In the genomic region with DNA sequence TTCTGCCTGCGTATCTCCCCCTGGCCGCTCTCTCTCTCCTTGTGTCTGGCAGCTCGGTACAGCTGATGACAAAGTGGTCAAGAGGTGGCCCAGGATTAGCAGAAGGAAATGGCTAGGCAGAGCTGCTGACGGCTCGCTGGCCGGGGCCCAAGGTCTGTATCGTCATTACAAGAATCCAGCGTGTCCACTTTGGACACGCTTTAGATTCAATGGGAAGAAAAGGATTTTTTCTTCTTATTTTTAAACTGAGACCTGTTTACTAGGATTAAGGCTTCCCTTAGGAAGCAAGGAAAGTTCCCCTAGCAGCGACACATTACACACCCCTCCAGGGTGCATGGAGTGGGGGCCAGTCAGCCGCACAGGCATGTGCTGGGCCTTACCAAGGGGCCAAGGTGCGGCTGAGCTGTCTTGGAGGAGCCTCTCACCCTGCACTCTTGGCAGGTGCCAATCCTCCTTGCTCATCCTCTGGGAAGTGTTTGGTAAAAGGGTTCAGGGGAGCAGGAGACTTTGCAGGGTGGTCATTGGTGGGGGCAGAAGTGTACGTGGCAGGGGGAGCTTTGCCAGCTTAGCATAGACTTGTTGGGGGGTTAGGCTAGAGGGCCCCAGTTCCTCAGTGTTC, we compare ENCODE assay signal across 17 cellular contexts.
A peak's percentile ranks its signal among the peaks of the same experiment; 100 is the strongest.
DNase-seq lines count a peak whose midpoint lies in the region; ATAC-seq and TF ChIP-seq lines count a peak whose summit lies in the region.
"Had no signal": no experiment of that assay in that cellular context is flagged by ENCODE, and none has a peak within 500 bp of the region (broad histone marks: within the 10 kb centered on the region; RNA-seq: fewer than 3 reads in every experiment).

No MANE protein-coding gene starts in this region.

- H3K36me3 Mint-ChIP-seq in T-helper 17 cell (ENCODE audit: low read depth), result peaks cover 17% of the 10 kb centered on the region

- H3K27me3 ChIP-seq in BLaER1 (no peaks in the 10 kb centered on the region), left ventricle myocardium inferior (ENCODE audit: low read depth) (no peaks in the 10 kb centered on the region)

- no peaks in the 10 kb centered on the region for H4K20me1 ChIP-seq in BLaER1

- H3K4me3 Mint-ChIP-seq in T-helper 17 cell, result no peak overlapping the region
- H3K4me3 Mint-ChIP-seq: activated T-helper 1 cell treated with anti-CD3 and anti-CD28 coated beads, Interleukin-12 subunit alpha, Interleukin-12 subunit beta, Interleukin-2, Interleukin-4 antibody, amounts not matched to agents 30 ng/mL and 10 ng/mL and 1 ng/mL, durations not matched to agents 14 hours and 24 hours and 36 hours; GM23338; neural crest cell had no signal

- no peak for TF ChIP-seq CTCF in left ventricle myocardium inferior (IDR thresholded peaks at IDR 0.05; ENCODE audit: borderline replicate concordance)

- H3K9ac ChIP-seq in BLaER1, result peak overlapping the region; percentile 35; the same call in 1 of the 2 replicates

- intact Hi-C loops in left ventricle myocardium inferior (cut with micrococcal nuclease), result no loop called here
- intact Hi-C loops in posterior vena cava (cut with DNase I), result no loop called here

- H3K27ac ChIP-seq in BLaER1, result peak overlapping the region; percentile 60; the same call in 1 of the 2 replicates
- H3K27ac ChIP-seq in cingulate gyrus (ENCODE audit: low read depth, low read length), result peak overlapping the region; percentile 88
- peak overlapping the region; percentile 86 for H3K27ac ChIP-seq in left ventricle myocardium inferior (replicated peaks)

- no peaks in the 10 kb centered on the region for H3K9me3 ChIP-seq in BLaER1
- no peaks in the 10 kb centered on the region for H3K9me3 ChIP-seq in left ventricle myocardium inferior (replicated peaks)
- H3K9me3 ChIP-seq in T-helper 17 cell (ENCODE audit: control insufficient read depth, low read length, poor library complexity, severe bottlenecking), result no peaks in the 10 kb centered on the region

- H3K4me3 ChIP-seq in BLaER1 (no peak overlapping the region), left ventricle myocardium inferior (peak overlapping the region; percentile 41)
- H3K4me3 ChIP-seq: GM23338 had no signal

- no peak overlapping the region for H3K27ac Mint-ChIP-seq in T-helper 17 cell
- H3K27ac Mint-ChIP-seq: activated T-helper 1 cell treated with anti-CD3 and anti-CD28 coated beads, Interleukin-12 subunit alpha, Interleukin-12 subunit beta, Interleukin-2, Interleukin-4 antibody, amounts not matched to agents 30 ng/mL and 10 ng/mL and 1 ng/mL, durations not matched to agents 14 hours and 24 hours and 36 hours; GM23338 had no signal

- H3K4me1 ChIP-seq in BLaER1 (peaks cover 39% of the 10 kb centered on the region), left ventricle myocardium inferior (peaks cover 37% of the 10 kb centered on the region)

- H3K4me2 ChIP-seq in BLaER1, result peak overlapping the region; percentile 49
- H3K4me2 ChIP-seq: GM23338 had no signal

- peak; percentile 94 for DNase-seq in left ventricle myocardium inferior
- DNase-seq in posterior vena cava (ENCODE audit: low spot score), result peak; percentile 95
- DNase-seq in AML-193 (lab: John Stamatoyannopoulos, UW), result no peak
- DNase-seq in T-helper 17 cell, result no peak
- DNase-seq in inferior parietal cortex (ENCODE audit: extremely low spot score), result no peak
- no peak for DNase-seq in RKO (ENCODE audit: low spot score)
- DNase-seq: activated CD4-positive, alpha-beta T cell treated with anti-CD3 and anti-CD28 coated beads, Interleukin-2, amount 50 U/mL, for 4 hours; effector CD4-positive, alpha-beta T cell; GF-D8; mesendoderm; NCI-H1694; NCI-H446 had no signal

- peaks cover 10% of the 10 kb centered on the region for H3K4me1 Mint-ChIP-seq in T-helper 17 cell
- H3K4me1 Mint-ChIP-seq: GM23338, neural crest cell had no signal

- no peak for ATAC-seq in T-helper 17 cell
- ATAC-seq: GM23338 had no signal

- H3K36me3 ChIP-seq in BLaER1 (peaks cover 100% of the 10 kb centered on the region), left ventricle myocardium inferior (peaks cover 68% of the 10 kb centered on the region)

- H3K27me3 Mint-ChIP-seq in T-helper 17 cell, result no peaks in the 10 kb centered on the region

Comparison
In these comparisons a context has a peak if more than half of its experiments do, and no peak if none do; other contexts are left out.
1. DNase-seq: peak in left ventricle myocardium inferior (single experiment) and posterior vena cava (single experiment); none in AML-193 (0 of 2), T-helper 17 cell (0 of 3), inferior parietal cortex (single experiment) and RKO (single experiment).
2. Peak in every context shown above with its lines, with median percentiles within 50 percentile points of each other: H3K27ac ChIP-seq.